Comparison of ENCODE assay signal across 1 cellular context in the genomic region with DNA sequence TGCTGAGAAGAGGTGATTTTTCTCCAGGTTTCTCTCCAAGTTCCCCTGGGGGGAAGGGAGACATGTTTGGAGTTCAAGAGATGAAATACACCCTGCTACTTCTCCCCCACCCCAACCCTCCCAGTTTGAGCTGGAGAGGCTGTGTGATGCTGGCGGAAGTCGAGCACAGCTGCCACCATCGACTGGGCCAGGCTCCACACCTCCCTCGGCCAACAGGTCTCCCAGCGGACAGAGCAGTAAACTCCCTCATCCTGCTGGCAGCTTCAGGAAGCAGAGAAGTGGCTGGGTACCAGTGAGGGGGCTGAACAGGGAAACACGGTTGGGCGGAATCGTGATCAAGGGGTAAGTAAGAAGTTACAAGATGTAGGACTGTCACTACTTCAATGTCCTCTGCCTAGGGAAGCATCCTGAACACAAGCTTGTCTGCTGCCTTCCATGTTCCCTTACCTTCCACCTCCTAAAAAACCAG.
TF ChIP-seq lines count a peak whose summit lies in the region.

No MANE protein-coding gene starts in this region.

TF ChIP-seq in H1, 55 proteins besides CTCF, POLR2A, EP300 and RAD21:
- no peak for TF ChIP-seq YY1 (IDR thresholded peaks at IDR 0.05; ENCODE audit: low read depth, low read length)
TF ChIP-seq in H1: peak in this region for 0.
